8 cellular contexts compared by ENCODE assay signal in genomic region chr6:4017847-4018193, GRCh38.
DNase-seq lines count a peak whose midpoint lies in the region; ATAC-seq and TF ChIP-seq lines count a peak whose summit lies in the region.

No MANE protein-coding gene starts in this region.

- peak overlapping the region; percentile 61 for H3K4me3 ChIP-seq in kidney epithelial cell (ENCODE audit: low read depth, low read length)

- ATAC-seq in GM18511 (IDR thresholded peaks at IDR 0.05; ENCODE audit: unreplicated experiment) (peak; percentile 17), HG03342 (IDR thresholded peaks at IDR 0.05; ENCODE audit: unreplicated experiment) (no peak)

- H3K27me3 ChIP-seq in kidney epithelial cell (ENCODE audit: control insufficient read depth, insufficient read depth, low read length), result no peaks in the 10 kb centered on the region

- DNase-seq in AG08395 (ENCODE audit: low spot score), result peak; percentile 10
- peak; percentile 37 to 49 for DNase-seq in NCI-H446 (lab: John Stamatoyannopoulos, UW)
- DNase-seq in amniotic epithelial cell (ENCODE audit: low read depth), result peak; percentile 31
- no peak for DNase-seq in kidney epithelial cell (ENCODE audit: low read depth)
- DNase-seq in superior temporal gyrus (ENCODE audit: extremely low spot score), result peak; percentile 53
- no peak for DNase-seq in GM19238 (ENCODE audit: insufficient read length, low spot score)

- TF ChIP-seq CTCF in kidney epithelial cell (IDR thresholded peaks at IDR 0.05; ENCODE audit: insufficient read depth, low read length, poor library complexity, severe bottlenecking), result no peak

- H3K36me3 ChIP-seq in kidney epithelial cell (ENCODE audit: control insufficient read depth, insufficient read depth, low read length), result no peaks in the 10 kb centered on the region

Comparison
In these comparisons a context has a peak if more than half of its experiments do, and no peak if none do; other contexts are left out.
1. DNase-seq: peak in AG08395 (single experiment), NCI-H446 (2 of 2), amniotic epithelial cell (single experiment) and superior temporal gyrus (single experiment); none in kidney epithelial cell (single experiment) and GM19238 (single experiment).